30 cellular contexts compared by ENCODE assay signal in genomic region chr1:200143347-200143746, GRCh38.
"Had no signal": no experiment of that assay in that cellular context is flagged by ENCODE, and none has a peak within 500 bp of the region (broad histone marks: within the 10 kb centered on the region; RNA-seq: fewer than 3 reads in every experiment).

No MANE protein-coding gene starts in this region.

- H3K4me3 ChIP-seq: adrenal gland, body of pancreas, esophagus squamous epithelium, left ventricle myocardium inferior, lung, pancreas, prostate gland, sigmoid colon, uterus had no signal

- DNase-seq: activated CD4-positive, alpha-beta T cell treated with anti-CD3 and anti-CD28 coated beads for 48 hours; activated CD4-positive, alpha-beta T cell treated with anti-CD3 and anti-CD28 coated beads, Interleukin-2, amount 50 U/mL, for 48 hours; activated CD8-positive, alpha-beta memory T cell treated with anti-CD3 and anti-CD28 coated beads for 24 hours; activated effector memory CD4-positive, alpha-beta T cell treated with anti-CD3 and anti-CD28 coated beads, Interleukin-2, amount 50 U/mL, for 16 hours; activated naive CD4-positive, alpha-beta T cell treated with anti-CD3 and anti-CD28 coated beads for 36 hours; activated naive CD8-positive, alpha-beta T cell treated with anti-CD3 and anti-CD28 coated beads for 36 hours; adrenal gland; aorta; body of pancreas; dermis blood vessel endothelial cell; effector CD4-positive, alpha-beta T cell; esophagus squamous epithelium; left ventricle myocardium inferior; pancreas; retina; sigmoid colon; small intestine; stimulated activated CD4-positive, alpha-beta T cell treated with anti-CD3 and anti-CD28 coated beads, Interleukin-4, amount 100 ng/mL, for 24 hours; stimulated activated naive CD8-positive, alpha-beta T cell treated with anti-CD3 and anti-CD28 coated beads, Interleukin-15, amount 100 ng/mL, for 72 hours; substantia nigra; T-helper 9 cell; uterus; WERI-Rb-1 had no signal

- H3K4me3 Mint-ChIP-seq: activated naive CD4-positive, alpha-beta T cell treated with anti-CD3 and anti-CD28 coated beads for 36 hours; activated naive CD8-positive, alpha-beta T cell treated with anti-CD3 and anti-CD28 coated beads for 36 hours; activated T-helper 1 cell treated with anti-CD3 and anti-CD28 coated beads, Interleukin-12 subunit alpha, Interleukin-12 subunit beta, Interleukin-2, Interleukin-4 antibody, amounts not matched to agents 30 ng/mL and 10 ng/mL and 1 ng/mL, durations not matched to agents 14 hours and 24 hours and 36 hours; nephron; stimulated activated effector memory CD8-positive, alpha-beta T cell treated with anti-CD3 and anti-CD28 coated beads, Interleukin-12 subunit alpha, Interleukin-12 subunit beta, amount 100 ng/mL, for 72 hours; stimulated activated naive CD8-positive, alpha-beta T cell treated with anti-CD3 and anti-CD28 coated beads, Interleukin-15, amount 100 ng/mL, for 72 hours; type B pancreatic cell had no signal

- ATAC-seq: activated CD4-positive, CD25-positive, alpha-beta regulatory T cell treated with anti-CD3 and anti-CD28 coated beads, Interleukin-2, amount 50 U/mL, for 24 hours; body of pancreas; pancreas; stimulated activated effector memory CD8-positive, alpha-beta T cell treated with anti-CD3 and anti-CD28 coated beads, Interleukin-12 subunit alpha, Interleukin-12 subunit beta, amount 100 ng/mL, for 72 hours; stimulated activated naive CD8-positive, alpha-beta T cell treated with anti-CD3 and anti-CD28 coated beads, Interleukin-15, amount 100 ng/mL, for 72 hours had no signal

- H3K27ac ChIP-seq: adrenal gland, body of pancreas, esophagus squamous epithelium, left ventricle myocardium inferior, pancreas, prostate gland, sigmoid colon, uterus, WERI-Rb-1 had no signal

- H3K9me3 Mint-ChIP-seq: activated naive CD4-positive, alpha-beta T cell treated with anti-CD3 and anti-CD28 coated beads for 36 hours; activated naive CD8-positive, alpha-beta T cell treated with anti-CD3 and anti-CD28 coated beads for 36 hours; activated T-helper 1 cell treated with anti-CD3 and anti-CD28 coated beads, Interleukin-12 subunit alpha, Interleukin-12 subunit beta, Interleukin-2, Interleukin-4 antibody, amounts not matched to agents 30 ng/mL and 10 ng/mL and 1 ng/mL, durations not matched to agents 14 hours and 24 hours and 36 hours; nephron; stimulated activated effector memory CD8-positive, alpha-beta T cell treated with anti-CD3 and anti-CD28 coated beads, Interleukin-12 subunit alpha, Interleukin-12 subunit beta, amount 100 ng/mL, for 72 hours; stimulated activated naive CD8-positive, alpha-beta T cell treated with anti-CD3 and anti-CD28 coated beads, Interleukin-15, amount 100 ng/mL, for 72 hours; type B pancreatic cell had no signal

- H3K9me3 ChIP-seq: adrenal gland, body of pancreas, esophagus squamous epithelium, left ventricle myocardium inferior, pancreas, prostate gland, sigmoid colon, uterus had no signal

- H3K27ac Mint-ChIP-seq: activated naive CD4-positive, alpha-beta T cell treated with anti-CD3 and anti-CD28 coated beads for 36 hours; activated naive CD8-positive, alpha-beta T cell treated with anti-CD3 and anti-CD28 coated beads for 36 hours; activated T-helper 1 cell treated with anti-CD3 and anti-CD28 coated beads, Interleukin-12 subunit alpha, Interleukin-12 subunit beta, Interleukin-2, Interleukin-4 antibody, amounts not matched to agents 30 ng/mL and 10 ng/mL and 1 ng/mL, durations not matched to agents 14 hours and 24 hours and 36 hours; nephron; stimulated activated effector memory CD8-positive, alpha-beta T cell treated with anti-CD3 and anti-CD28 coated beads, Interleukin-12 subunit alpha, Interleukin-12 subunit beta, amount 100 ng/mL, for 72 hours; type B pancreatic cell had no signal

- H3K27me3 Mint-ChIP-seq: activated naive CD8-positive, alpha-beta T cell treated with anti-CD3 and anti-CD28 coated beads for 36 hours; stimulated activated naive CD8-positive, alpha-beta T cell treated with anti-CD3 and anti-CD28 coated beads, Interleukin-15, amount 100 ng/mL, for 72 hours; type B pancreatic cell had no signal

- H3K4me1 Mint-ChIP-seq: activated naive CD8-positive, alpha-beta T cell treated with anti-CD3 and anti-CD28 coated beads for 36 hours; nephron; stimulated activated effector memory CD8-positive, alpha-beta T cell treated with anti-CD3 and anti-CD28 coated beads, Interleukin-12 subunit alpha, Interleukin-12 subunit beta, amount 100 ng/mL, for 72 hours; stimulated activated naive CD8-positive, alpha-beta T cell treated with anti-CD3 and anti-CD28 coated beads, Interleukin-15, amount 100 ng/mL, for 72 hours had no signal

- H3K36me3 ChIP-seq: adrenal gland, esophagus squamous epithelium, left ventricle myocardium inferior, prostate gland, sigmoid colon, uterus, WERI-Rb-1 had no signal

- H3K36me3 Mint-ChIP-seq: activated naive CD8-positive, alpha-beta T cell treated with anti-CD3 and anti-CD28 coated beads for 36 hours; stimulated activated effector memory CD8-positive, alpha-beta T cell treated with anti-CD3 and anti-CD28 coated beads, Interleukin-12 subunit alpha, Interleukin-12 subunit beta, amount 100 ng/mL, for 72 hours; type B pancreatic cell had no signal

- H3K4me1 ChIP-seq: adrenal gland, esophagus squamous epithelium, left ventricle myocardium inferior, prostate gland, sigmoid colon, uterus had no signal

- H3K27me3 ChIP-seq: adrenal gland, body of pancreas, esophagus squamous epithelium, pancreas, sigmoid colon, uterus had no signal
